Comparison of ENCODE assay signal across 8 cellular contexts in the genomic region with DNA sequence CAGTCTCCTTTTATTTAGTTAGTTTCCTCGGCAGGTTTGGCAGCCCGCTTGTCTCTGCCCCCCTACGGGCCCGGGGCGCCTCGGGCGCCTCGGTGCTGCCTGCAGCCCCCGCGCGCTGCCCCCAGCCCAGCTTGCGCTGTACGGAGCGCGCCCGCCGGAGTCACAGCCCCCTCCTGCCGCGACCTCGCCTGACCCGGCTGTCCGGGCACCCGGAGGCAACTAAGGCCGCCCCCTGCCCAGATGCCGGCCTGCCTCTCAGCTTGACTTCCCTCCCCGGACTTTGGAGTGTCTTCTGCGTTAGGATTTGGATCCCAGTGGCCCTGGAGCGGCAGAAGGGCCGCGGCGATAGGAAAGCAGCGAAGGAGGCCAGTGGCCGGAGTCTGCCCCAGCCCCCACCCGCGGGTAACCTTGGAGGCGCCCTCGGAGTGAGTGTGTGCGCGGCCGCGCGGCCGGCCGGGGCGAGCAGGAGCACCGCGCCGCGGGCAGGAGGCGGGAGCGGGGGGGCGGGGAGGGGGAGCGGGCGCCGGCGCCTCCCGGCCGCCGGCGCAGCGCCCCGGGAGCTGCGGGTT. TPM values are rescaled to one million over a fixed set of nuclear protein-coding genes. Genes with fewer than 3 reads are reported as not detected.
DNase-seq lines count a peak whose midpoint lies in the region; ATAC-seq and TF ChIP-seq lines count a peak whose summit lies in the region.

No MANE protein-coding gene starts in this region.

- ATAC-seq in gastroesophageal sphincter = peak; percentile 88

- H2AK5ac ChIP-seq in neuronal stem cell (ENCODE audit: low read depth, low read length) = no peak overlapping the region

- H3K79me2 ChIP-seq in MM.1S (ENCODE audit: low read length) = no peaks in the 10 kb centered on the region

- H2BK5ac ChIP-seq in neuronal stem cell (ENCODE audit: low read length) = no peak overlapping the region

- H2BK120ac ChIP-seq in neuronal stem cell (ENCODE audit: low read depth, low read length) = no peak overlapping the region

- peaks cover 11% of the 10 kb centered on the region for H3K36me3 ChIP-seq in HAP-1 (replicated peaks)
- H3K36me3 ChIP-seq in MM.1S (replicated peaks; ENCODE audit: insufficient read depth, low read length) = no peaks in the 10 kb centered on the region
- no peaks in the 10 kb centered on the region for H3K36me3 ChIP-seq in gastroesophageal sphincter
- H3K36me3 ChIP-seq in neuronal stem cell (replicated peaks in 1 of 2; ENCODE audit: control insufficient read depth in 2 of 2, insufficient read depth in 2 of 2, low read length in 2 of 2) = no peaks in the 10 kb centered on the region

- peaks cover 2% of the 10 kb centered on the region for H3K79me1 ChIP-seq in neuronal stem cell (ENCODE audit: low read depth, low read length)

- H3K9me3 Mint-ChIP-seq in activated naive CD4-positive, alpha-beta T cell treated with anti-CD3 and anti-CD28 coated beads for 36 hours = no peaks in the 10 kb centered on the region

- H3F3A ChIP-seq in MM.1S (ENCODE audit: insufficient read depth, low read length) = no peaks in the 10 kb centered on the region

- H4K8ac ChIP-seq in neuronal stem cell (ENCODE audit: low read depth, low read length) = no peak overlapping the region

- peak; percentile 15 for DNase-seq in activated T-cell treated with anti-CD3 and anti-CD28 coated beads for 48 hours (ENCODE audit: low read depth)
- DNase-seq in activated T-cell treated with anti-CD3 and anti-CD28 coated beads for 4 hours = no peak
- peak in 1 of 2 experiments; percentile 61 for DNase-seq in HAP-1 (ENCODE audit: low spot score in 2 of 2)
- DNase-seq in MM.1S = peak; percentile 30
- DNase-seq in activated naive CD4-positive, alpha-beta T cell treated with anti-CD3 and anti-CD28 coated beads for 36 hours = peak; percentile 10
- DNase-seq in neuronal stem cell (ENCODE audit: low spot score) = no peak
- no peak for DNase-seq in SKM-1 (lab: John Stamatoyannopoulos, UW; ENCODE audit: unreplicated experiment)

- no peak overlapping the region for H2BK15ac ChIP-seq in neuronal stem cell (ENCODE audit: low read length)

- H3K9me2 ChIP-seq in MM.1S (replicated peaks; ENCODE audit: insufficient read depth, low read length) = no peaks in the 10 kb centered on the region

- H3K9ac ChIP-seq in MM.1S (ENCODE audit: low read length) (peak overlapping the region; percentile 79), neuronal stem cell (ENCODE audit: low read depth, low read length, poor library complexity) (peak overlapping the region; percentile 60)

- in situ Hi-C loops in HAP-1 (cut with MboI; ENCODE audit: low sequenced_read_pairs) = no loop called here

- H3K27me3 ChIP-seq in HAP-1 (ENCODE audit: low read depth) (no peaks in the 10 kb centered on the region), MM.1S (replicated peaks; ENCODE audit: insufficient read depth, low read length) (no peaks in the 10 kb centered on the region), gastroesophageal sphincter (no peaks in the 10 kb centered on the region), neuronal stem cell (ENCODE audit: control insufficient read depth in 3 of 3, insufficient read depth in 3 of 3, low read depth in 1 of 3, low read length in 3 of 3) (peaks cover 13 to 98% (median 47%) of the 10 kb centered on the region in 3 experiments)

- 0% methylated on average over 4 of the region's 63 CpGs; no CpG with 5 or more reads in 1 of the 2 donors for WGBS in gastroesophageal sphincter (ENCODE audit: low coverage in 1 of 2), 2 donors
- no CpG with 5 or more reads among the region's 63 CpGs for WGBS in neuronal stem cell (ENCODE audit: extremely low coverage in 2 of 2, insufficient read length in 2 of 2, insufficient replicate concordance in 1 of 2), 2 donors

- no peak overlapping the region for H3K27ac Mint-ChIP-seq in activated naive CD4-positive, alpha-beta T cell treated with anti-CD3 and anti-CD28 coated beads for 36 hours

- peak overlapping the region; percentile 52 for H3K4me3 ChIP-seq in HAP-1
- peak overlapping the region; percentile 76 for H3K4me3 ChIP-seq in MM.1S (ENCODE audit: low read length)
- peak overlapping the region; percentile 70 to 89 for H3K4me3 ChIP-seq in gastroesophageal sphincter
- peak overlapping the region; percentile 52 to 80 for H3K4me3 ChIP-seq in neuronal stem cell (ENCODE audit: low read length in 2 of 2)

- H2BK12ac ChIP-seq in neuronal stem cell (ENCODE audit: low read length) = no peak overlapping the region

- H4K91ac ChIP-seq in neuronal stem cell (ENCODE audit: low read depth, low read length, poor library complexity) = no peak overlapping the region

- TF ChIP-seq CTCF in MM.1S (IDR thresholded peaks at IDR 0.05; ENCODE audit: low read length) = no peak
- TF ChIP-seq CTCF in gastroesophageal sphincter (IDR thresholded peaks at IDR 0.05) = no peak

- H3K14ac ChIP-seq in neuronal stem cell (ENCODE audit: low read length) = peak overlapping the region; percentile 38

- H3K4me2 ChIP-seq in MM.1S (ENCODE audit: low read depth, low read length) = peak overlapping the region; percentile 65
- H3K4me2 ChIP-seq in neuronal stem cell (ENCODE audit: insufficient read depth, low read length, poor library complexity, severe bottlenecking) = peak overlapping the region; percentile 77

- H2AFZ ChIP-seq in MM.1S (ENCODE audit: low read length) (peak overlapping the region; percentile 77), neuronal stem cell (ENCODE audit: low read length) (peak overlapping the region; percentile 98)

- H3K4me3 Mint-ChIP-seq in activated naive CD4-positive, alpha-beta T cell treated with anti-CD3 and anti-CD28 coated beads for 36 hours = peak overlapping the region; percentile 75

- H3K4me1 ChIP-seq in HAP-1 = peaks cover 49% of the 10 kb centered on the region
- H3K4me1 ChIP-seq in MM.1S (ENCODE audit: low read length) = no peaks in the 10 kb centered on the region
- H3K4me1 ChIP-seq in gastroesophageal sphincter = peaks cover 0 to 62% (median 0%) of the 10 kb centered on the region in 3 donors
- H3K4me1 ChIP-seq in neuronal stem cell (ENCODE audit: control insufficient read depth in 2 of 2, insufficient read depth in 1 of 2, low read depth in 1 of 2, low read length in 2 of 2) = peaks cover 0 to 9% of the 10 kb centered on the region in 2 donors

- peaks cover 37% of the 10 kb centered on the region for H3K27me3 Mint-ChIP-seq in activated naive CD4-positive, alpha-beta T cell treated with anti-CD3 and anti-CD28 coated beads for 36 hours (ENCODE audit: low read depth)

- CTCF ChIA-PET in activated naive CD4-positive, alpha-beta T cell treated with anti-CD3 and anti-CD28 coated beads for 36 hours (lab: Charles Lee) = interaction anchor here (0.6 to 2.0 kb wide), 2 partner anchors 48 to 1557 kb away, joined by 4 to 7 read pairs; no protein-coding TSS in a partner anchor

- intact Hi-C loops in activated naive CD4-positive, alpha-beta T cell treated with anti-CD3 and anti-CD28 coated beads for 36 hours (cut with micrococcal nuclease) = loop anchor here (1.0 to 5.0 kb wide), 5 partner anchors 8 to 210 kb away; a partner anchor contains a TSS

- peak overlapping the region; percentile 65 for H3K23ac ChIP-seq in neuronal stem cell (ENCODE audit: low read depth, low read length, poor library complexity)

- peaks cover 18% of the 10 kb centered on the region for H3K4me1 Mint-ChIP-seq in activated naive CD4-positive, alpha-beta T cell treated with anti-CD3 and anti-CD28 coated beads for 36 hours (ENCODE audit: low read depth)

- no peaks in the 10 kb centered on the region for H4K20me1 ChIP-seq in MM.1S (ENCODE audit: insufficient read depth, low read length)

- no peak for TF ChIP-seq POLR2A in gastroesophageal sphincter (IDR thresholded peaks at IDR 0.05)

- H3K27ac ChIP-seq in MM.1S (ENCODE audit: low read length) (peak overlapping the region; percentile 46; the same call in 1 of the 2 replicates), gastroesophageal sphincter (peak overlapping the region; percentile 98 to 99 (median 98)), neuronal stem cell (replicated peaks; ENCODE audit: low read length) (no peak overlapping the region)

- TF ChIP-seq EP300 in gastroesophageal sphincter (IDR thresholded peaks at IDR 0.05) = no peak

- H3K18ac ChIP-seq in neuronal stem cell (ENCODE audit: low read length) = peak overlapping the region; percentile 59

- H3K9me3 ChIP-seq in HAP-1 (no peaks in the 10 kb centered on the region), MM.1S (replicated peaks; ENCODE audit: insufficient read depth, low read length) (no peaks in the 10 kb centered on the region), gastroesophageal sphincter (no peaks in the 10 kb centered on the region), neuronal stem cell (replicated peaks in 1 of 2; ENCODE audit: control insufficient read depth in 2 of 2, insufficient read depth in 1 of 2, low read depth in 1 of 2, low read length in 2 of 2) (no peaks in the 10 kb centered on the region)

- peaks cover 7% of the 10 kb centered on the region for H3K36me3 Mint-ChIP-seq in activated naive CD4-positive, alpha-beta T cell treated with anti-CD3 and anti-CD28 coated beads for 36 hours (ENCODE audit: low read depth)

- H3K4ac ChIP-seq in neuronal stem cell (ENCODE audit: low read length) = no peak overlapping the region

RNA-seq across cellular contexts. Expression of a gene that starts 7.6 kb away (rescaled TPM):
- total RNA-seq in activated naive CD4-positive, alpha-beta T cell treated with anti-CD3 and anti-CD28 coated beads for 36 hours = 10 to 100 TPM; 13.5 to 14.4 TPM
- 10 to 100 TPM; 21.1 to 52.1 (median 38.8) TPM for total RNA-seq in gastroesophageal sphincter
- 1.5 TPM for polyA plus RNA-seq in neuronal stem cell (2013, experiment 1 of 2)
- 1.4 TPM for polyA plus RNA-seq in neuronal stem cell (2013, experiment 2 of 2)

RNA-seq across cellular contexts. Expression of a gene that starts 17.6 kb away (rescaled TPM):
- 10 to 100 TPM; 87.9 to 90.1 TPM for total RNA-seq in activated naive CD4-positive, alpha-beta T cell treated with anti-CD3 and anti-CD28 coated beads for 36 hours
- total RNA-seq in gastroesophageal sphincter = 10 to 100 TPM; 60.4 to 89.0 (median 67.8) TPM
- polyA plus RNA-seq in neuronal stem cell (2013, experiment 1 of 2) = 27.8 TPM
- polyA plus RNA-seq in neuronal stem cell (2013, experiment 2 of 2) = 28.1 TPM

Comparison
In these comparisons a context has a peak if more than half of its experiments do, and no peak if none do; other contexts are left out.
1. DNase-seq: peak in activated T-cell treated with anti-CD3 and anti-CD28 coated beads for 48 hours (single experiment), MM.1S (single experiment) and activated naive CD4-positive, alpha-beta T cell treated with anti-CD3 and anti-CD28 coated beads for 36 hours (single experiment); none in activated T-cell treated with anti-CD3 and anti-CD28 coated beads for 4 hours (single experiment), neuronal stem cell (single experiment) and SKM-1 (single experiment).
2. Peak in every context shown above with its lines, with median percentiles within 50 percentile points of each other: H3K4me3 ChIP-seq.